Comparison of ENCODE assay signal across 17 cellular contexts in the genomic region with DNA sequence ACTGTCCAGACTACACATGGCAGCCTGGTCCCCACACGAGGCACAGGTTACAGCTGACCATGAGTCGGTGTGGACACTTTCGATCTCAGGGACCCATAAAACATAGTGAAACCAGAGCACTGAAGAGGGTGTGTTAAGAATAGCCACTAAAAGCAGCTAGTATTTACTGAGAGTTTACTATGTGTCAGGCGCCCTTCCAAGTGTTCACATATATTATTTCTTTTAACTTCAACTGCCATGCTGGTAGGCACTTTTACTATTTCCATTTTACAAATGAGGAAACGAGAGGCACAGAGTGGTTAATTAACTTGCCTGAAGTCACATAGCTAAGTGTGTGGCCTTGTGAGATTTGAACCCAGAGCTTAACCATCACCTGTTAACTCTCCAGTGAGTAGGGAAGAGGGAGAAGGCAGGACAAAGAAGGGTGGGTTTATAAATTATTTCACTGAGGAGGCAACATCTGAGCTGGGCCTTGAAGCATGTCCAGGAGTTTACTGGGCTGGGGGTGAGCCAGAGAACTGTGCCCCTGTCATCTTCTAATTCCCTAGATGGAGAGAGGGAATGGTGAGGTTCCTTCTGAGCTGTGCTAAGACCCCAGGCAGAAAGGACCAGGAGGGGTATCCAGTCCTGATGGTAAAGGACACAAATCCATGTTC. TPM values are rescaled to one million over a fixed set of nuclear protein-coding genes. Genes with fewer than 3 reads are reported as not detected.
"Had no signal": no experiment of that assay in that cellular context is flagged by ENCODE, and none has a peak within 500 bp of the region (broad histone marks: within the 10 kb centered on the region; RNA-seq: fewer than 3 reads in every experiment).

No MANE protein-coding gene starts in this region.

- H3K36me3 Mint-ChIP-seq: activated naive CD4-positive, alpha-beta T cell treated with anti-CD3 and anti-CD28 coated beads, Interleukin-2, amount 50 U/mL, for 24 hours had no signal

- H3K4me3 Mint-ChIP-seq: activated CD4-positive, alpha-beta T cell treated with anti-CD3 and anti-CD28 coated beads for 36 hours; activated CD8-positive, alpha-beta T cell treated with anti-CD3 and anti-CD28 coated beads for 36 hours; activated naive CD4-positive, alpha-beta T cell treated with anti-CD3 and anti-CD28 coated beads, Interleukin-2, amount 50 U/mL, for 24 hours; central memory CD8-positive, alpha-beta T cell; stimulated activated naive CD8-positive, alpha-beta T cell treated with anti-CD3 and anti-CD28 coated beads, Interleukin-15, Interleukin-2, amounts not matched to agents 100 ng/mL and 50 ng/mL, for 24 hours; T-helper 1 cell treated with Interleukin-12 subunit alpha and Interleukin-12 subunit beta and Interleukin-4 antibody, amounts not matched to agents 30 μg/mL and 1 μg/mL, for 36 hours had no signal

- ATAC-seq: activated CD4-positive, alpha-beta T cell treated with anti-CD3 and anti-CD28 coated beads for 36 hours; activated CD8-positive, alpha-beta T cell treated with anti-CD3 and anti-CD28 coated beads for 36 hours; body of pancreas; upper lobe of right lung had no signal

- DNase-seq: activated CD4-positive, alpha-beta T cell treated with anti-CD3 and anti-CD28 coated beads for 36 hours; activated CD8-positive, alpha-beta memory T cell treated with anti-CD3 and anti-CD28 coated beads, Interleukin-2, amount 50 U/mL, for 4 hours; activated CD8-positive, alpha-beta T cell treated with anti-CD3 and anti-CD28 coated beads for 36 hours; activated effector memory CD4-positive, alpha-beta T cell treated with anti-CD3 and anti-CD28 coated beads, Interleukin-2, amount 50 U/mL, for 16 hours; activated T-cell treated with anti-CD3 and anti-CD28 coated beads, Interleukin-2, amount 50 U/mL, for 48 hours; body of pancreas; hippocampal formation; kidney glomerular epithelial cell; upper lobe of right lung had no signal

- H3K4me1 Mint-ChIP-seq: activated CD4-positive, alpha-beta T cell treated with anti-CD3 and anti-CD28 coated beads for 36 hours; activated naive CD4-positive, alpha-beta T cell treated with anti-CD3 and anti-CD28 coated beads, Interleukin-2, amount 50 U/mL, for 24 hours; central memory CD8-positive, alpha-beta T cell had no signal

- H3K4me3 ChIP-seq: body of pancreas, coronary artery, esophagus muscularis mucosa, suprapubic skin, upper lobe of right lung had no signal

- H3K9me3 ChIP-seq: body of pancreas, esophagus muscularis mucosa, neutrophil, suprapubic skin, upper lobe of right lung had no signal

- H3K9me3 Mint-ChIP-seq: activated CD8-positive, alpha-beta T cell treated with anti-CD3 and anti-CD28 coated beads for 36 hours; activated naive CD4-positive, alpha-beta T cell treated with anti-CD3 and anti-CD28 coated beads, Interleukin-2, amount 50 U/mL, for 24 hours; central memory CD8-positive, alpha-beta T cell; stimulated activated naive CD8-positive, alpha-beta T cell treated with anti-CD3 and anti-CD28 coated beads, Interleukin-15, Interleukin-2, amounts not matched to agents 100 ng/mL and 50 ng/mL, for 24 hours; T-helper 1 cell treated with Interleukin-12 subunit alpha and Interleukin-12 subunit beta and Interleukin-4 antibody, amounts not matched to agents 30 μg/mL and 1 μg/mL, for 36 hours had no signal

- H3K4me1 ChIP-seq: body of pancreas had no signal

- H3K27ac Mint-ChIP-seq: activated CD4-positive, alpha-beta T cell treated with anti-CD3 and anti-CD28 coated beads for 36 hours; activated CD8-positive, alpha-beta T cell treated with anti-CD3 and anti-CD28 coated beads for 36 hours; activated naive CD4-positive, alpha-beta T cell treated with anti-CD3 and anti-CD28 coated beads, Interleukin-2, amount 50 U/mL, for 24 hours; stimulated activated naive CD8-positive, alpha-beta T cell treated with anti-CD3 and anti-CD28 coated beads, Interleukin-15, Interleukin-2, amounts not matched to agents 100 ng/mL and 50 ng/mL, for 24 hours; T-helper 1 cell treated with Interleukin-12 subunit alpha and Interleukin-12 subunit beta and Interleukin-4 antibody, amounts not matched to agents 30 μg/mL and 1 μg/mL, for 36 hours had no signal

- H3K27me3 ChIP-seq: body of pancreas, esophagus muscularis mucosa, suprapubic skin, upper lobe of right lung had no signal

- H3K36me3 ChIP-seq: esophagus muscularis mucosa, neutrophil, suprapubic skin, upper lobe of right lung had no signal

- H3K27ac ChIP-seq: body of pancreas, coronary artery, esophagus muscularis mucosa, neutrophil, upper lobe of right lung had no signal

RNA-seq across cellular contexts. Expression of a gene that starts 20.7 kb away (rescaled TPM):
- total RNA-seq: activated CD8-positive, alpha-beta T cell treated with anti-CD3 and anti-CD28 coated beads for 36 hours had no signal
